ENCODE assay signal across 9 cellular contexts in the genomic region with DNA sequence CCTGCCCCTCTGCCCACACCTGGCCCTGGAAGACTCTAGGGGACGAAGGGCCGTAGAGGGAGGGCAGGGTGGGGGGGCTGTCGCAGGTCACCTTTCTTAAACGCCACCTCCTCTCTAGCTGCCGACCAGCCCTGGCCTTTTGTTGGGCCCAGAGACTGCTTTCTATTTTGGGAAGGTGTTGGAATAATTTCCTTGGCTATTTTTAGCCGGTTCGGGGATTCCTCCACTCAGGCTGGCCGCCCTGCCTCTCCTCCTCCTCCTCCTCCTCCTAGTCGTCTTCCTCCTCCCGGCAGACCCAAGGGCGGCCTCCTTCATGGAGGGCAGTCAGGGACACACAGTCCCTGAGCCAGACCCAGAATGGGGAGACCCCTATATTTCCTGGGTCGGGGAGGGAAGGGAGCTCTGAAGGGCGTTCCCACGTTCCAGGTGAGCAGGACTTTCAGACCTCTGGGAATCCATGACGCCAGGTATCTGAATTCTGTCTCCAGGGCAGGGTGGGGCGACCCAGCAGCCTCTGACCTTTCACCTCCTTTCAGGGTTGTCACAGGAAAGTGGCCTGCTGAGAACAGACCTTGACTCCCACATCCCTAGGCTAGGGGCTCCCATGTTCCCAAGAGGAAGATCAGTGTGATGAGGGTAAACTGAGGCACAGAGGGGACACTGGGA. TPM values are rescaled to one million over a fixed set of nuclear protein-coding genes. Genes with fewer than 3 reads are reported as not detected.
DNase-seq lines count a peak whose midpoint lies in the region; ATAC-seq, FAIRE-seq and TF ChIP-seq lines count a peak whose summit lies in the region.
"Had no signal": no experiment of that assay in that cellular context is flagged by ENCODE, and none has a peak within 500 bp of the region (broad histone marks: within the 10 kb centered on the region; RNA-seq: fewer than 3 reads in every experiment).

No MANE protein-coding gene starts in this region.

- H3K4me1 Mint-ChIP-seq in activated T-helper 17 cell treated with anti-CD3 and anti-CD28 coated beads, Interleukin-2, amount 50 U/mL, for 72 hours = no peaks in the 10 kb centered on the region
- H3K4me1 Mint-ChIP-seq in endothelial cell (ENCODE audit: unreplicated experiment) = no peaks in the 10 kb centered on the region

- H3K9me3 ChIP-seq in hepatocyte (ENCODE audit: low read depth) (no peaks in the 10 kb centered on the region), skeletal muscle tissue (ENCODE audit: control insufficient read depth in 3 of 3, low read length in 3 of 3) (no peaks in the 10 kb centered on the region)

- TF ChIP-seq CTCF in hepatocyte (IDR thresholded peaks at IDR 0.05; ENCODE audit: poor library complexity) (no peak), endothelial cell (IDR thresholded peaks at IDR 0.05; ENCODE audit: unreplicated experiment) (no peak)

- H3K4me1 ChIP-seq in hepatocyte (ENCODE audit: insufficient read depth) (peaks cover 25% of the 10 kb centered on the region), skeletal muscle tissue (ENCODE audit: control insufficient read depth in 3 of 3, insufficient read depth in 3 of 3, low read length in 3 of 3) (peaks cover 38 to 59% (median 47%) of the 10 kb centered on the region in 3 donors)

- peak overlapping the region; percentile 48 for H3K4me3 Mint-ChIP-seq in activated T-helper 17 cell treated with anti-CD3 and anti-CD28 coated beads, Interleukin-2, amount 50 U/mL, for 72 hours
- no peak overlapping the region for H3K4me3 Mint-ChIP-seq in endothelial cell (ENCODE audit: unreplicated experiment)

- H2AFZ ChIP-seq in hepatocyte = no peak overlapping the region

- H3K36me3 ChIP-seq in hepatocyte (replicated peaks; ENCODE audit: insufficient read depth, low read depth) (no peaks in the 10 kb centered on the region), skeletal muscle tissue (ENCODE audit: control insufficient read depth in 3 of 3, insufficient read depth in 3 of 3, low read length in 3 of 3) (no peaks in the 10 kb centered on the region)

- WGBS in hepatocyte (ENCODE audit: low lambda C conversion rate, missing lambda C conversion rate) = 49% methylated on average over 11 of the region's 16 CpGs

- peak overlapping the region; percentile 95 for H3K4me2 ChIP-seq in hepatocyte

- H3K27ac Mint-ChIP-seq in activated T-helper 17 cell treated with anti-CD3 and anti-CD28 coated beads, Interleukin-2, amount 50 U/mL, for 72 hours = no peak overlapping the region
- H3K27ac Mint-ChIP-seq in endothelial cell (ENCODE audit: unreplicated experiment) = no peak overlapping the region

- H4K20me1 ChIP-seq in hepatocyte (ENCODE audit: insufficient read depth, poor library complexity, severe bottlenecking) = no peaks in the 10 kb centered on the region

- no peaks in the 10 kb centered on the region for H3K9me2 ChIP-seq in hepatocyte (replicated peaks; ENCODE audit: insufficient read depth)

- no peaks in the 10 kb centered on the region for H3K79me2 ChIP-seq in hepatocyte

- ATAC-seq in activated T-helper 17 cell treated with anti-CD3 and anti-CD28 coated beads, Interleukin-2, amount 50 U/mL, for 72 hours (replicated peaks) = no peak
- no peak for ATAC-seq in GM21528 (IDR thresholded peaks at IDR 0.05; ENCODE audit: low FRiP score, unreplicated experiment)
- ATAC-seq in HG03354 (IDR thresholded peaks at IDR 0.05; ENCODE audit: poor library complexity, severe bottlenecking, unreplicated experiment) = no peak

- no peaks in the 10 kb centered on the region for H3K27me3 ChIP-seq in hepatocyte
- H3K27me3 ChIP-seq in skeletal muscle tissue (ENCODE audit: control insufficient read depth in 3 of 3, insufficient read depth in 3 of 3, low read length in 3 of 3) = no peaks in the 10 kb centered on the region

- FAIRE-seq in GM12892 (lab: Jason Lieb, UNC) = no peak

- peaks cover 5% of the 10 kb centered on the region for H3K27me3 Mint-ChIP-seq in activated T-helper 17 cell treated with anti-CD3 and anti-CD28 coated beads, Interleukin-2, amount 50 U/mL, for 72 hours
- peaks cover 20% of the 10 kb centered on the region for H3K27me3 Mint-ChIP-seq in endothelial cell (ENCODE audit: unreplicated experiment)

- no peaks in the 10 kb centered on the region for H3K9me3 Mint-ChIP-seq in activated T-helper 17 cell treated with anti-CD3 and anti-CD28 coated beads, Interleukin-2, amount 50 U/mL, for 72 hours
- no peaks in the 10 kb centered on the region for H3K9me3 Mint-ChIP-seq in endothelial cell (ENCODE audit: unreplicated experiment)

- H3K4me3 ChIP-seq in hepatocyte (no peak overlapping the region), skeletal muscle tissue (ENCODE audit: low read length in 3 of 3) (peak overlapping the region; percentile 1 to 75 (median 54))

- peak overlapping the region; percentile 76 to 85 (median 82) for H3K9ac ChIP-seq in skeletal muscle tissue (ENCODE audit: low read depth in 1 of 3, low read length in 3 of 3)

- no peak for TF ChIP-seq POLR2A in GM12892 (IDR thresholded peaks at IDR 0.05; ENCODE audit: low read depth, low read length)

- H3K27ac ChIP-seq in hepatocyte = peak overlapping the region; percentile 88
- H3K27ac ChIP-seq in skeletal muscle tissue (ENCODE audit: low read depth, low read length) = peak overlapping the region; percentile 96

- DNase-seq in GM12892 (ENCODE audit: insufficient read length) (peak; percentile 8), hepatocyte (ENCODE audit: low spot score) (peak; percentile 33), DMS153 treated with DMSO at 0.1 percent for 48 hours (lab: John Stamatoyannopoulos, UW; ENCODE audit: unreplicated experiment) (no peak), endothelial cell (ENCODE audit: low spot score) (no peak)
- DNase-seq: NCI-H2107 had no signal

- H3K36me3 Mint-ChIP-seq in activated T-helper 17 cell treated with anti-CD3 and anti-CD28 coated beads, Interleukin-2, amount 50 U/mL, for 72 hours (ENCODE audit: low read depth) = no peaks in the 10 kb centered on the region
- H3K36me3 Mint-ChIP-seq in endothelial cell (ENCODE audit: low read depth, unreplicated experiment) = no peaks in the 10 kb centered on the region

RNA-seq across cellular contexts. Expression of gene GADD45B, which starts 19.9 kb away (rescaled TPM):
- polyA plus RNA-seq in GM12892 (2012; ENCODE audit: missing spikeins) = 68.1 TPM
- 10 to 100 TPM; 40.6 to 80.0 TPM for total RNA-seq in activated T-helper 17 cell treated with anti-CD3 and anti-CD28 coated beads, Interleukin-2, amount 50 U/mL, for 72 hours
- total RNA-seq in hepatocyte = 126 and 129 TPM in 2 replicates
- 229 and 299 TPM in 2 replicates for polyA plus RNA-seq in hepatocyte
- 5.7 TPM for total RNA-seq in skeletal muscle tissue
- total RNA-seq in endothelial cell (ENCODE audit: unreplicated experiment) = 1.2 TPM

RNA-seq across cellular contexts. Expression of gene LMNB2, which starts 39.0 kb away (rescaled TPM):
- polyA plus RNA-seq in GM12892 (2012; ENCODE audit: missing spikeins) = 30.5 TPM
- 10 to 100 TPM; 63.3 to 98.7 TPM for total RNA-seq in activated T-helper 17 cell treated with anti-CD3 and anti-CD28 coated beads, Interleukin-2, amount 50 U/mL, for 72 hours
- total RNA-seq in hepatocyte = 44.7 and 48.4 TPM in 2 replicates
- 28.9 and 42.0 TPM in 2 replicates for polyA plus RNA-seq in hepatocyte
- 52.7 TPM for total RNA-seq in skeletal muscle tissue
- 49.6 TPM for total RNA-seq in endothelial cell (ENCODE audit: unreplicated experiment)

Comparison
In these comparisons a context has a peak if more than half of its experiments do, and no peak if none do; other contexts are left out.
1. DNase-seq: peak in GM12892 (single experiment) and hepatocyte (single experiment); none in DMS153 treated with DMSO at 0.1 percent for 48 hours (single experiment) and endothelial cell (single experiment).